1 cellular context compared by ENCODE assay signal in the genomic region with DNA sequence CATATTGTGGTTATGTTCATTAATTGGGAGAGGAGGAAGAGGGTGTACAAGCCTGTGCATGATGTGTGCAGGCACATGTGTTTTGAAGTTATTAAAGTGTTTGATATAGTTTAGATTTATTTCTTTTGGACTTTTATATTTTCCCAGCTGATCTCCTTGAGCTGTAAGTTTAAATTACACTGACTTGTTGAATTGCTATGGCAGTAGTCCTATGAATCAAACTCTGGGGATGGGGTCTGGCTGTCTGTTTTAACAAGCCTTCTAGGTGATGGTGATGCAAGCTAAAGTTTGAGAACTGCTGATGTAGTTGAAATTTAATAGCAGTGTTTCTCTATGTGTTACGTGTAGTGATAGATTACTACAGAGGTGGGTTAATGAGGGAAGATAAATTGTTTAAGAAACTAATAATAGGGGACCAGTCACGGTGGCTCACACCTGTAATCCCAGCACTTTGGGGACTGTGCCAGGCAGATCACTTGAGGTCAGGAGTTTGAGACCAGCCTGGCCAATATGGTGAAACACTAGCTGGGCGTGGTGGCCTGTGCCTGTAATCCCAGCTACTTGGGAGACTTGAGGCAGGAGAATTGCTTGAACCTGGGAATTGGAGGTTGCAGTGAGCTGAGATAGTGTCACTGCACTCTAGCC.
TF ChIP-seq lines count a peak whose summit lies in the region.

No MANE protein-coding gene starts in this region.

TF ChIP-seq in GM12878, 131 proteins besides CTCF, POLR2A, EP300 and RAD21:
- TF ChIP-seq KAT2A (conservative IDR thresholded peaks at IDR 0.05; ENCODE audit: control insufficient read depth, low read depth, low read length) (no peak), HDAC6 (IDR thresholded peaks at IDR 0.05; ENCODE audit: unreplicated experiment) (no peak), RUNX3 (IDR thresholded peaks at IDR 0.05; ENCODE audit: low read length) (no peak), ZNF384 (IDR thresholded peaks at IDR 0.05; ENCODE audit: borderline replicate concordance, low read depth, low read length) (no peak), CBX3 (IDR thresholded peaks at IDR 0.05; ENCODE audit: borderline replicate concordance, low read depth) (no peak), GATAD2B (conservative IDR thresholded peaks at IDR 0.05; ENCODE audit: low read depth) (no peak), YY1 (IDR thresholded peaks at IDR 0.05; ENCODE audit: low read depth, low read length) (no peak), EGR1 (IDR thresholded peaks at IDR 0.05; ENCODE audit: borderline replicate concordance in 1 of 2, low read depth in 2 of 2, low read length in 2 of 2) (no peak), RELA (IDR thresholded peaks at IDR 0.05; ENCODE audit: borderline replicate concordance, partially characterized antibody) (no peak), RAD51 (IDR thresholded peaks at IDR 0.05) (no peak), ZNF217 (IDR thresholded peaks at IDR 0.05) (no peak), IRF4 (IDR thresholded peaks at IDR 0.05; ENCODE audit: low read depth, low read length) (no peak), TARDBP (IDR thresholded peaks at IDR 0.05; ENCODE audit: borderline replicate concordance) (no peak), CEBPB (IDR thresholded peaks at IDR 0.05; ENCODE audit: borderline replicate concordance in 1 of 2, low read depth in 2 of 2, low read length in 2 of 2) (no peak), HCFC1 (IDR thresholded peaks at IDR 0.05; ENCODE audit: low read length) (no peak), FOXM1 (IDR thresholded peaks at IDR 0.05; ENCODE audit: low read depth, low read length) (no peak)
- TF ChIP-seq, protein P1, sequence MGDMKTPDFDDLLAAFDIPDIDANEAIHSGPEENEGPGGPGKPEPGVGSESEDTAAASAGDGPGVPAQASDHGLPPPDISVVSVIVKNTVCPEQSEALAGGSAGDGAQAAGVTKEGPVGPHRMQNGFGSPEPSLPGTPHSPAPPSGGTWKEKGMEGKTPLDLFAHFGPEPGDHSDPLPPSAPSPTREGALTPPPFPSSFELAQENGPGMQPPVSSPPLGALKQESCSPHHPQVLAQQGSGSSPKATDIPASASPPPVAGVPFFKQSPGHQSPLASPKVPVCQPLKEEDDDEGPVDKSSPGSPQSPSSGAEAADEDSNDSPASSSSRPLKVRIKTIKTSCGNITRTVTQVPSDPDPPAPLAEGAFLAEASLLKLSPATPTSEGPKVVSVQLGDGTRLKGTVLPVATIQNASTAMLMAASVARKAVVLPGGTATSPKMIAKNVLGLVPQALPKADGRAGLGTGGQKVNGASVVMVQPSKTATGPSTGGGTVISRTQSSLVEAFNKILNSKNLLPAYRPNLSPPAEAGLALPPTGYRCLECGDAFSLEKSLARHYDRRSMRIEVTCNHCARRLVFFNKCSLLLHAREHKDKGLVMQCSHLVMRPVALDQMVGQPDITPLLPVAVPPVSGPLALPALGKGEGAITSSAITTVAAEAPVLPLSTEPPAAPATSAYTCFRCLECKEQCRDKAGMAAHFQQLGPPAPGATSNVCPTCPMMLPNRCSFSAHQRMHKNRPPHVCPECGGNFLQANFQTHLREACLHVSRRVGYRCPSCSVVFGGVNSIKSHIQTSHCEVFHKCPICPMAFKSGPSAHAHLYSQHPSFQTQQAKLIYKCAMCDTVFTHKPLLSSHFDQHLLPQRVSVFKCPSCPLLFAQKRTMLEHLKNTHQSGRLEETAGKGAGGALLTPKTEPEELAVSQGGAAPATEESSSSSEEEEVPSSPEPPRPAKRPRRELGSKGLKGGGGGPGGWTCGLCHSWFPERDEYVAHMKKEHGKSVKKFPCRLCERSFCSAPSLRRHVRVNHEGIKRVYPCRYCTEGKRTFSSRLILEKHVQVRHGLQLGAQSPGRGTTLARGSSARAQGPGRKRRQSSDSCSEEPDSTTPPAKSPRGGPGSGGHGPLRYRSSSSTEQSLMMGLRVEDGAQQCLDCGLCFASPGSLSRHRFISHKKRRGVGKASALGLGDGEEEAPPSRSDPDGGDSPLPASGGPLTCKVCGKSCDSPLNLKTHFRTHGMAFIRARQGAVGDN (IDR thresholded peaks at IDR 0.05): no peak
- TF ChIP-seq, protein P2, sequence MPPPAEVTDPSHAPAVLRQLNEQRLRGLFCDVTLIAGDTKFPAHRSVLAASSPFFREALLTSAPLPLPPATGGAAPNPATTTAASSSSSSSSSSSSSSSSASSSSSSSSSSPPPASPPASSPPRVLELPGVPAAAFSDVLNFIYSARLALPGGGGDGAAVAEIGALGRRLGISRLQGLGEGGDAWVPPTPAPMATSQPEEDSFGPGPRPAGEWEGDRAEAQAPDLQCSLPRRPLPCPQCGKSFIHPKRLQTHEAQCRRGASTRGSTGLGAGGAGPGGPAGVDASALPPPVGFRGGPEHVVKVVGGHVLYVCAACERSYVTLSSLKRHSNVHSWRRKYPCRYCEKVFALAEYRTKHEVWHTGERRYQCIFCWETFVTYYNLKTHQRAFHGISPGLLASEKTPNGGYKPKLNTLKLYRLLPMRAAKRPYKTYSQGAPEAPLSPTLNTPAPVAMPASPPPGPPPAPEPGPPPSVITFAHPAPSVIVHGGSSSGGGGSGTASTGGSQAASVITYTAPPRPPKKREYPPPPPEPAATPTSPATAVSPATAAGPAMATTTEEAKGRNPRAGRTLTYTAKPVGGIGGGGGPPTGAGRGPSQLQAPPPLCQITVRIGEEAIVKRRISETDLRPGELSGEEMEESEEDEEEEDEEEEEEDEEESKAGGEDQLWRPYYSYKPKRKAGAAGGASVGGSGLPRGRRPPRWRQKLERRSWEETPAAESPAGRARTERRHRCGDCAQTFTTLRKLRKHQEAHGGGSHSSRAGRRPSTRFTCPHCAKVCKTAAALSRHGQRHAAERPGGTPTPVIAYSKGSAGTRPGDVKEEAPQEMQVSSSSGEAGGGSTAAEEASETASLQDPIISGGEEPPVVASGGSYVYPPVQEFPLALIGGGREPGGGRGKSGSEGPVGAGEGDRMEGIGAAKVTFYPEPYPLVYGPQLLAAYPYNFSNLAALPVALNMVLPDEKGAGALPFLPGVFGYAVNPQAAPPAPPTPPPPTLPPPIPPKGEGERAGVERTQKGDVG (CRISPR knock-in tag; IDR thresholded peaks at IDR 0.05): no peak
- TF ChIP-seq, protein P3, sequence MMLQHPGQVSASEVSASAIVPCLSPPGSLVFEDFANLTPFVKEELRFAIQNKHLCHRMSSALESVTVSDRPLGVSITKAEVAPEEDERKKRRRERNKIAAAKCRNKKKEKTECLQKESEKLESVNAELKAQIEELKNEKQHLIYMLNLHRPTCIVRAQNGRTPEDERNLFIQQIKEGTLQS (IDR thresholded peaks at IDR 0.05; ENCODE audit: borderline replicate concordance, extremely low read depth, low read depth, low read length): no peak
- TF ChIP-seq, protein P4, sequence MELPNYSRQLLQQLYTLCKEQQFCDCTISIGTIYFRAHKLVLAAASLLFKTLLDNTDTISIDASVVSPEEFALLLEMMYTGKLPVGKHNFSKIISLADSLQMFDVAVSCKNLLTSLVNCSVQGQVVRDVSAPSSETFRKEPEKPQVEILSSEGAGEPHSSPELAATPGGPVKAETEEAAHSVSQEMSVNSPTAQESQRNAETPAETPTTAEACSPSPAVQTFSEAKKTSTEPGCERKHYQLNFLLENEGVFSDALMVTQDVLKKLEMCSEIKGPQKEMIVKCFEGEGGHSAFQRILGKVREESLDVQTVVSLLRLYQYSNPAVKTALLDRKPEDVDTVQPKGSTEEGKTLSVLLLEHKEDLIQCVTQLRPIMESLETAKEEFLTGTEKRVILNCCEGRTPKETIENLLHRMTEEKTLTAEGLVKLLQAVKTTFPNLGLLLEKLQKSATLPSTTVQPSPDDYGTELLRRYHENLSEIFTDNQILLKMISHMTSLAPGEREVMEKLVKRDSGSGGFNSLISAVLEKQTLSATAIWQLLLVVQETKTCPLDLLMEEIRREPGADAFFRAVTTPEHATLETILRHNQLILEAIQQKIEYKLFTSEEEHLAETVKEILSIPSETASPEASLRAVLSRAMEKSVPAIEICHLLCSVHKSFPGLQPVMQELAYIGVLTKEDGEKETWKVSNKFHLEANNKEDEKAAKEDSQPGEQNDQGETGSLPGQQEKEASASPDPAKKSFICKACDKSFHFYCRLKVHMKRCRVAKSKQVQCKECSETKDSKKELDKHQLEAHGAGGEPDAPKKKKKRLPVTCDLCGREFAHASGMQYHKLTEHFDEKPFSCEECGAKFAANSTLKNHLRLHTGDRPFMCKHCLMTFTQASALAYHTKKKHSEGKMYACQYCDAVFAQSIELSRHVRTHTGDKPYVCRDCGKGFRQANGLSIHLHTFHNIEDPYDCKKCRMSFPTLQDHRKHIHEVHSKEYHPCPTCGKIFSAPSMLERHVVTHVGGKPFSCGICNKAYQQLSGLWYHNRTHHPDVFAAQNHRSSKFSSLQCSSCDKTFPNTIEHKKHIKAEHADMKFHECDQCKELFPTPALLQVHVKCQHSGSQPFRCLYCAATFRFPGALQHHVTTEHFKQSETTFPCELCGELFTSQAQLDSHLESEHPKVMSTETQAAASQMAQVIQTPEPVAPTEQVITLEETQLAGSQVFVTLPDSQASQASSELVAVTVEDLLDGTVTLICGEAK (IDR thresholded peaks at IDR 0.05; ENCODE audit: borderline replicate concordance): no peak
TF ChIP-seq in GM12878: peak in this region for 0.
